In genomic region chr2:202933139-202933510, GRCh38 we compare ENCODE assay signal across 16 cellular contexts.
"Had no signal": no experiment of that assay in that cellular context is flagged by ENCODE, and none has a peak within 500 bp of the region (broad histone marks: within the 10 kb centered on the region; RNA-seq: fewer than 3 reads in every experiment).

No MANE protein-coding gene starts in this region.

- H3K4me1 Mint-ChIP-seq: activated naive CD8-positive, alpha-beta T cell treated with anti-CD3 and anti-CD28 coated beads for 36 hours had no signal

- ATAC-seq: activated T-cell treated with anti-CD3 and anti-CD28 coated beads, Interleukin-2, amount 50 U/mL, for 4 hours; left colon; psoas muscle; right lobe of liver; stimulated activated naive CD8-positive, alpha-beta T cell treated with anti-CD3 and anti-CD28 coated beads, Interleukin-15, Interleukin-2, amounts not matched to agents 100 U/mL and 50 U/mL, for 24 hours had no signal

- H3K4me3 Mint-ChIP-seq: activated CD4-positive, alpha-beta memory T cell treated with anti-CD3 and anti-CD28 coated beads for 36 hours; activated naive CD8-positive, alpha-beta T cell treated with anti-CD3 and anti-CD28 coated beads for 36 hours; activated T-cell treated with anti-CD3 and anti-CD28 coated beads, Interleukin-2, amount 50 U/mL, for 4 hours; natural killer cell treated with Interleukin-12 subunit alpha and Interleukin-12 subunit beta and Interleukin-15 and Interleukin-18, amount 100 ng/mL, for 72 hours; T-helper 2 cell treated with Interferon-gamma antibody and Interleukin-4, amounts not matched to agents 5 μg/mL and 100 μg/mL, for 36 hours had no signal

- H3K9me3 Mint-ChIP-seq: activated CD4-positive, alpha-beta memory T cell treated with anti-CD3 and anti-CD28 coated beads for 36 hours; activated naive CD8-positive, alpha-beta T cell treated with anti-CD3 and anti-CD28 coated beads for 36 hours; activated T-cell treated with anti-CD3 and anti-CD28 coated beads, Interleukin-2, amount 50 U/mL, for 4 hours; natural killer cell treated with Interleukin-12 subunit alpha and Interleukin-12 subunit beta and Interleukin-15 and Interleukin-18, amount 100 ng/mL, for 72 hours; T-helper 2 cell treated with Interferon-gamma antibody and Interleukin-4, amounts not matched to agents 5 μg/mL and 100 μg/mL, for 36 hours had no signal

- H3K4me3 ChIP-seq: dorsolateral prefrontal cortex, esophagus muscularis mucosa, psoas muscle, right lobe of liver had no signal

- H3K27me3 ChIP-seq: dorsolateral prefrontal cortex, esophagus muscularis mucosa, right lobe of liver had no signal

- H3K27ac ChIP-seq: dorsolateral prefrontal cortex, esophagus muscularis mucosa, psoas muscle, right lobe of liver had no signal

- H3K9me3 ChIP-seq: esophagus muscularis mucosa, psoas muscle, right lobe of liver had no signal

- H3K4me1 ChIP-seq: esophagus muscularis mucosa, psoas muscle, right lobe of liver had no signal

- DNase-seq: activated CD4-positive, alpha-beta memory T cell treated with anti-CD3 and anti-CD28 coated beads for 36 hours; activated CD4-positive, alpha-beta T cell treated with anti-CD3 and anti-CD28 coated beads for 1 hour; activated gamma-delta T cell; activated naive CD8-positive, alpha-beta T cell treated with anti-CD3 and anti-CD28 coated beads for 36 hours; activated T-cell treated with anti-CD3 and anti-CD28 coated beads, Interleukin-2, amount 50 U/mL, for 4 hours; aorta; dorsolateral prefrontal cortex; head of caudate nucleus; left colon; occipital lobe; psoas muscle; right lobe of liver; stimulated activated naive CD8-positive, alpha-beta T cell treated with anti-CD3 and anti-CD28 coated beads, Interleukin-15, Interleukin-2, amounts not matched to agents 100 U/mL and 50 U/mL, for 24 hours had no signal

- H3K36me3 Mint-ChIP-seq: natural killer cell treated with Interleukin-12 subunit alpha and Interleukin-12 subunit beta and Interleukin-15 and Interleukin-18, amount 100 ng/mL, for 72 hours had no signal

- H3K27me3 Mint-ChIP-seq: activated CD4-positive, alpha-beta memory T cell treated with anti-CD3 and anti-CD28 coated beads for 36 hours; activated naive CD8-positive, alpha-beta T cell treated with anti-CD3 and anti-CD28 coated beads for 36 hours; natural killer cell treated with Interleukin-12 subunit alpha and Interleukin-12 subunit beta and Interleukin-15 and Interleukin-18, amount 100 ng/mL, for 72 hours had no signal

- H3K36me3 ChIP-seq: right lobe of liver had no signal

- H3K27ac Mint-ChIP-seq: activated CD4-positive, alpha-beta memory T cell treated with anti-CD3 and anti-CD28 coated beads for 36 hours; activated naive CD8-positive, alpha-beta T cell treated with anti-CD3 and anti-CD28 coated beads for 36 hours; natural killer cell treated with Interleukin-12 subunit alpha and Interleukin-12 subunit beta and Interleukin-15 and Interleukin-18, amount 100 ng/mL, for 72 hours; T-helper 2 cell treated with Interferon-gamma antibody and Interleukin-4, amounts not matched to agents 5 μg/mL and 100 μg/mL, for 36 hours had no signal
